Comparison of ENCODE assay signal across 8 cellular contexts in genomic region chr19:40445006-40445312, GRCh38. TPM values are rescaled to one million over a fixed set of nuclear protein-coding genes. Genes with fewer than 3 reads are reported as not detected.
DNase-seq lines count a peak whose midpoint lies in the region; ATAC-seq and TF ChIP-seq lines count a peak whose summit lies in the region.

No MANE protein-coding gene starts in this region.

- H3K4me1 Mint-ChIP-seq in nephron progenitor cell: peaks cover 59% of the 10 kb centered on the region

- no peaks in the 10 kb centered on the region for H3K9me3 Mint-ChIP-seq in nephron progenitor cell

- peak overlapping the region; percentile 99 for H3K4me3 Mint-ChIP-seq in nephron progenitor cell

- peaks cover 0 to 37% (median 24%) of the 10 kb centered on the region in 11 experiments; a peak in 15 of 22 replicates for H4K20me1 ChIP-seq in BLaER1 treated with 17β-estradiol and CSF1 and Interleukin-3, amounts not matched to agents 10 nM and 100 nM
- no peaks in the 10 kb centered on the region for H4K20me1 ChIP-seq in MM.1S (ENCODE audit: insufficient read depth, low read length)

- peak overlapping the region in 10 of 11 experiments; percentile 30 to 98 (median 94); a peak in 19 of 22 replicates for H3K27ac ChIP-seq in BLaER1 treated with 17β-estradiol and CSF1 and Interleukin-3, amounts not matched to agents 10 nM and 100 nM
- H3K27ac ChIP-seq in MM.1S (ENCODE audit: low read length): no peak overlapping the region
- peak overlapping the region; percentile 93 for H3K27ac ChIP-seq in ectodermal cell (ENCODE audit: insufficient read depth, low read depth, low read length, poor library complexity, severe bottlenecking)

- 54 to 55% methylated on average over 9 of the region's 9 CpGs for WGBS in ectodermal cell, 2 experiments

- H3K4me1 ChIP-seq in BLaER1 treated with 17β-estradiol and CSF1 and Interleukin-3, amounts not matched to agents 10 nM and 100 nM: peaks cover 19 to 38% (median 23%) of the 10 kb centered on the region in 10 experiments
- H3K4me1 ChIP-seq in MM.1S (ENCODE audit: low read length) (0 out of 2 replicates have a peak, but pooled peaks cover 4% of the 10 kb centered on the region), ectodermal cell (ENCODE audit: control insufficient read depth, insufficient read depth, low read length) (peaks cover 19% of the 10 kb centered on the region)

- peak overlapping the region; percentile 81 to 99 (median 90) for H3K4me3 ChIP-seq in BLaER1 treated with 17β-estradiol and CSF1 and Interleukin-3, amounts not matched to agents 10 nM and 100 nM
- peak overlapping the region; percentile 96 for H3K4me3 ChIP-seq in MM.1S (ENCODE audit: low read length)
- H3K4me3 ChIP-seq in ectodermal cell (ENCODE audit: insufficient read depth, low read depth, low read length): peak overlapping the region; percentile 97

- H3K27me3 Mint-ChIP-seq in nephron progenitor cell (ENCODE audit: low read depth, poor library complexity): peaks cover 4% of the 10 kb centered on the region

- no peak for ATAC-seq in GM21529 (IDR thresholded peaks at IDR 0.05; ENCODE audit: unreplicated experiment)

- DNase-seq in MM.1S (no peak), nephron progenitor cell (no peak), DMS 273 treated with DMSO at 0.1 percent for 48 hours (lab: John Stamatoyannopoulos, UW) (no peak), NCI-H446 treated with DMSO at 0.1 percent for 48 hours (lab: John Stamatoyannopoulos, UW) (no peak)
- DNase-seq in activated CD4-positive, alpha-beta T cell treated with anti-CD3 and anti-CD28 coated beads, Interleukin-2, amount 50 U/mL, for 1 hour: no peak

- peak overlapping the region; percentile 73 to 95 (median 80) for H3K4me2 ChIP-seq in BLaER1 treated with 17β-estradiol and CSF1 and Interleukin-3, amounts not matched to agents 10 nM and 100 nM
- peak overlapping the region; percentile 83 for H3K4me2 ChIP-seq in MM.1S (ENCODE audit: low read depth, low read length)

- H3K9me2 ChIP-seq in MM.1S (replicated peaks; ENCODE audit: insufficient read depth, low read length): no peaks in the 10 kb centered on the region

- H3K79me2 ChIP-seq in MM.1S (ENCODE audit: low read length): peaks cover 22% of the 10 kb centered on the region

- peak overlapping the region; percentile 97 for H3K27ac Mint-ChIP-seq in nephron progenitor cell

- no peaks in the 10 kb centered on the region for H3K27me3 ChIP-seq in BLaER1 treated with 17β-estradiol and CSF1 and Interleukin-3, amounts not matched to agents 10 nM and 100 nM
- H3K27me3 ChIP-seq in MM.1S (replicated peaks; ENCODE audit: insufficient read depth, low read length) (no peaks in the 10 kb centered on the region), ectodermal cell (ENCODE audit: control insufficient read depth, insufficient read depth, low read length, poor library complexity, severe bottlenecking) (no peaks in the 10 kb centered on the region)

- peak overlapping the region; percentile 91 for H2AFZ ChIP-seq in MM.1S (ENCODE audit: low read length)

- peaks cover 23% of the 10 kb centered on the region for H3K36me3 Mint-ChIP-seq in nephron progenitor cell (ENCODE audit: low read depth)

- H3F3A ChIP-seq in MM.1S (ENCODE audit: insufficient read depth, low read length): peaks cover 6% of the 10 kb centered on the region

- H3K9ac ChIP-seq in BLaER1 treated with 17β-estradiol and CSF1 and Interleukin-3, amounts not matched to agents 10 nM and 100 nM: peak overlapping the region; percentile 87 to 99 (median 95); a peak in 21 of 22 replicates
- peak overlapping the region; percentile 56 for H3K9ac ChIP-seq in MM.1S (ENCODE audit: low read length)

- peaks cover 18 to 57% (median 26%) of the 10 kb centered on the region in 11 experiments for H3K36me3 ChIP-seq in BLaER1 treated with 17β-estradiol and CSF1 and Interleukin-3, amounts not matched to agents 10 nM and 100 nM
- H3K36me3 ChIP-seq in MM.1S (replicated peaks; ENCODE audit: insufficient read depth, low read length) (no peaks in the 10 kb centered on the region), ectodermal cell (ENCODE audit: control insufficient read depth, insufficient read depth, low read length) (no peaks in the 10 kb centered on the region)

- TF ChIP-seq CTCF in MM.1S (IDR thresholded peaks at IDR 0.05; ENCODE audit: low read length): no peak
- TF ChIP-seq CTCF in nephron progenitor cell (IDR thresholded peaks at IDR 0.05): no peak

- H3K9me3 ChIP-seq in BLaER1 treated with 17β-estradiol and CSF1 and Interleukin-3, amounts not matched to agents 10 nM and 100 nM (replicated peaks in 1 of 11): no peaks in the 10 kb centered on the region
- H3K9me3 ChIP-seq in MM.1S (replicated peaks; ENCODE audit: insufficient read depth, low read length) (no peaks in the 10 kb centered on the region), ectodermal cell (ENCODE audit: control insufficient read depth, low read length) (no peaks in the 10 kb centered on the region)

RNA-seq across cellular contexts. Expression of gene SERTAD3, which starts 0.8 kb away (rescaled TPM):
- polyA plus RNA-seq in ectodermal cell (2013, experiment 1 of 4): 29.9 TPM
- 30.2 TPM for polyA plus RNA-seq in ectodermal cell (2013, experiment 2 of 4)
- polyA plus RNA-seq in ectodermal cell (2013, experiment 3 of 4): 25.1 TPM
- 31.5 TPM for polyA plus RNA-seq in ectodermal cell (2013, experiment 4 of 4)

RNA-seq across cellular contexts. Expression of gene SERTAD1, which starts 19.2 kb away (rescaled TPM):
- 5.3 TPM for polyA plus RNA-seq in ectodermal cell (2013, experiment 1 of 4)
- polyA plus RNA-seq in ectodermal cell (2013, experiment 2 of 4): 4.8 TPM
- 5.5 TPM for polyA plus RNA-seq in ectodermal cell (2013, experiment 3 of 4)
- polyA plus RNA-seq in ectodermal cell (2013, experiment 4 of 4): 4.9 TPM

RNA-seq across cellular contexts. Expression of gene BLVRB, which starts 20.6 kb away (rescaled TPM):
- 22.4 TPM for polyA plus RNA-seq in ectodermal cell (2013, experiment 1 of 4)
- polyA plus RNA-seq in ectodermal cell (2013, experiment 2 of 4): 24.3 TPM
- polyA plus RNA-seq in ectodermal cell (2013, experiment 3 of 4): 21.1 TPM
- 20.8 TPM for polyA plus RNA-seq in ectodermal cell (2013, experiment 4 of 4)

RNA-seq across cellular contexts. Expression of gene SPTBN4, which starts 21.8 kb away (rescaled TPM):
- 3.9 TPM for polyA plus RNA-seq in ectodermal cell (2013, experiment 1 of 4)
- 3.7 TPM for polyA plus RNA-seq in ectodermal cell (2013, experiment 2 of 4)
- polyA plus RNA-seq in ectodermal cell (2013, experiment 3 of 4): 2.8 TPM
- 4.3 TPM for polyA plus RNA-seq in ectodermal cell (2013, experiment 4 of 4)

RNA-seq across cellular contexts. Expression of gene PRX, which starts 31.8 kb away (rescaled TPM):
- 6.3 TPM for polyA plus RNA-seq in ectodermal cell (2013, experiment 1 of 4)
- 5.5 TPM for polyA plus RNA-seq in ectodermal cell (2013, experiment 2 of 4)
- 5.7 TPM for polyA plus RNA-seq in ectodermal cell (2013, experiment 3 of 4)
- 5.8 TPM for polyA plus RNA-seq in ectodermal cell (2013, experiment 4 of 4)
